8 cellular contexts compared by ENCODE assay signal in genomic region chr9:78297672-78297961, GRCh38. TPM values are rescaled to one million over a fixed set of nuclear protein-coding genes. Genes with fewer than 3 reads are reported as not detected.
DNase-seq lines count a peak whose midpoint lies in the region; ATAC-seq and TF ChIP-seq lines count a peak whose summit lies in the region.

No MANE protein-coding gene starts in this region.

- no peaks in the 10 kb centered on the region for H3K27me3 Mint-ChIP-seq in neural crest cell (ENCODE audit: low read depth)

- peaks cover 10% of the 10 kb centered on the region for H3K36me3 Mint-ChIP-seq in neural crest cell (ENCODE audit: low read depth)

- peak overlapping the region; percentile 92 for H3K27ac Mint-ChIP-seq in neural crest cell (ENCODE audit: unreplicated experiment)

- peak; percentile 76 for DNase-seq in NCI-H1092 treated with DMSO at 0.1 percent for 48 hours (lab: John Stamatoyannopoulos, UW)
- DNase-seq in NCI-H1092 (lab: John Stamatoyannopoulos, UW): no peak
- DNase-seq in LNCaP clone FGC (ENCODE audit: low read depth): no peak
- peak; percentile 59 for DNase-seq in dermis blood vessel endothelial cell
- DNase-seq in neural crest cell (ENCODE audit: low read depth, low spot score): no peak
- DNase-seq in LoVo (ENCODE audit: low spot score): no peak
- DNase-seq in cerebellum (ENCODE audit: low spot score): no peak

- TF ChIP-seq CTCF in LNCaP clone FGC (IDR thresholded peaks at IDR 0.05; ENCODE audit: control insufficient read depth, extremely low read depth, insufficient read depth): no peak
- no peak for TF ChIP-seq CTCF in neural crest cell (conservative IDR thresholded peaks at IDR 0.05)

- peak overlapping the region; percentile 100 for H3K4me3 Mint-ChIP-seq in neural crest cell

- H3K4me3 ChIP-seq in LNCaP clone FGC (ENCODE audit: low read depth, low read length): peak overlapping the region; percentile 88

- no peaks in the 10 kb centered on the region for H3K9me3 Mint-ChIP-seq in neural crest cell

- no peak for ATAC-seq in GM21723 (IDR thresholded peaks at IDR 0.05; ENCODE audit: unreplicated experiment)

- H3K4me1 Mint-ChIP-seq in neural crest cell: peaks cover 45% of the 10 kb centered on the region

RNA-seq across cellular contexts. Expression of gene PSAT1, which starts 0.7 kb away (rescaled TPM):
- 7.5 and 21.8 TPM in 2 replicates for total RNA-seq in dermis blood vessel endothelial cell
- 164 and 166 TPM in 2 replicates for total RNA-seq in neural crest cell
- total RNA-seq in cerebellum: 42.8 TPM

Comparison
In these comparisons a context has a peak if more than half of its experiments do, and no peak if none do; other contexts are left out.
1. DNase-seq: peak in NCI-H1092 treated with DMSO at 0.1 percent for 48 hours (single experiment) and dermis blood vessel endothelial cell (single experiment); none in NCI-H1092 (single experiment), LNCaP clone FGC (single experiment), neural crest cell (single experiment), LoVo (single experiment) and cerebellum (single experiment).